In genomic region chr11:65041206-65042035, GRCh38 we compare ENCODE assay signal across 8 cellular contexts. TPM values are rescaled to one million over a fixed set of nuclear protein-coding genes. Genes with fewer than 3 reads are reported as not detected.
A peak's percentile ranks its signal among the peaks of the same experiment; 100 is the strongest.
DNase-seq lines count a peak whose midpoint lies in the region; ATAC-seq and TF ChIP-seq lines count a peak whose summit lies in the region.

Gene SAC3D1 (plus strand): TSS chr11:65041210. CDS start chr11:65041293, 83 bp downstream.

- intact Hi-C loops in testis (cut with DNase I; ENCODE audit: low total_unique reads) = no loop called here

- WGBS in ectodermal cell, 2 experiments = 1% methylated on average over 94 of the region's 94 CpGs
- WGBS in testis, 2 donors = 1 to 7% methylated on average over 6 to 54 of the region's 94 CpGs

- TF ChIP-seq POLR2A in testis (IDR thresholded peaks at IDR 0.05) = no peak

- H3K27ac ChIP-seq in ectodermal cell (ENCODE audit: insufficient read depth, low read depth, low read length, poor library complexity, severe bottlenecking) (peak within 1 kb of the TSS; percentile 88), testis (peak within 1 kb of the TSS; percentile 91 to 93)

- H3K4me1 ChIP-seq in ectodermal cell (ENCODE audit: control insufficient read depth, insufficient read depth, low read length) = no peaks in the 10 kb centered on the region
- H3K4me1 ChIP-seq in testis = peaks cover 3% of the 10 kb centered on the region

- peaks cover 22% of the 10 kb centered on the region for H3K36me3 Mint-ChIP-seq in T-helper 2 cell treated with Interferon-gamma antibody and Interleukin-4, amounts not matched to agents 5 μg/mL and 100 μg/mL, for 36 hours (ENCODE audit: low read depth)

- ATAC-seq in GM21619 (IDR thresholded peaks at IDR 0.05; ENCODE audit: unreplicated experiment) = peak; percentile 39

- H3K4me3 ChIP-seq in ectodermal cell (ENCODE audit: insufficient read depth, low read depth, low read length) (peak within 1 kb of the TSS; percentile 85), testis (peak within 1 kb of the TSS; percentile 78 to 83)

- H3K36me3 ChIP-seq in ectodermal cell (ENCODE audit: control insufficient read depth, insufficient read depth, low read length) = peaks cover 7% of the 10 kb centered on the region
- no peaks in the 10 kb centered on the region for H3K36me3 ChIP-seq in testis (ENCODE audit: low read depth, missing control alignments)

- H3K27me3 Mint-ChIP-seq in T-helper 2 cell treated with Interferon-gamma antibody and Interleukin-4, amounts not matched to agents 5 μg/mL and 100 μg/mL, for 36 hours (ENCODE audit: low read depth) = no peaks in the 10 kb centered on the region

- H3K27me3 ChIP-seq in ectodermal cell (ENCODE audit: control insufficient read depth, insufficient read depth, low read length, poor library complexity, severe bottlenecking) = no peaks in the 10 kb centered on the region
- H3K27me3 ChIP-seq in testis = no peaks in the 10 kb centered on the region

- H3K4me3 Mint-ChIP-seq in T-helper 2 cell treated with Interferon-gamma antibody and Interleukin-4, amounts not matched to agents 5 μg/mL and 100 μg/mL, for 36 hours = peak within 1 kb of the TSS; percentile 93

- DNase-seq in DMS79 (lab: John Stamatoyannopoulos, UW) (peak; percentile 62), DMS79 treated with DMSO at 0.1 percent for 48 hours (lab: John Stamatoyannopoulos, UW) (no peak), HuH-7.5 (ENCODE audit: low spot score) (peak; percentile 58), mesenteric fat pad (ENCODE audit: low spot score) (peak; percentile 92), testis (peak; percentile 53)
- DNase-seq in T-helper 2 cell treated with Interferon-gamma antibody and Interleukin-4, amounts not matched to agents 5 μg/mL and 100 μg/mL, for 36 hours (ENCODE audit: low spot score) = peak; percentile 81

- H3K9me3 Mint-ChIP-seq in T-helper 2 cell treated with Interferon-gamma antibody and Interleukin-4, amounts not matched to agents 5 μg/mL and 100 μg/mL, for 36 hours = no peaks in the 10 kb centered on the region

- no peaks in the 10 kb centered on the region for H3K9me3 ChIP-seq in ectodermal cell (ENCODE audit: control insufficient read depth, low read length)
- H3K9me3 ChIP-seq in testis = no peaks in the 10 kb centered on the region

- H3K27ac Mint-ChIP-seq in T-helper 2 cell treated with Interferon-gamma antibody and Interleukin-4, amounts not matched to agents 5 μg/mL and 100 μg/mL, for 36 hours = peak within 1 kb of the TSS; percentile 95

- no peak for TF ChIP-seq CTCF in testis (IDR thresholded peaks at IDR 0.05)

- peaks cover 15% of the 10 kb centered on the region for H3K4me1 Mint-ChIP-seq in T-helper 2 cell treated with Interferon-gamma antibody and Interleukin-4, amounts not matched to agents 5 μg/mL and 100 μg/mL, for 36 hours (ENCODE audit: low read depth)

RNA-seq across cellular contexts. Expression of gene SAC3D1, which starts in this region (rescaled TPM):
- 10.6 TPM for polyA plus RNA-seq in ectodermal cell (2013, experiment 1 of 4)
- 9.8 TPM for polyA plus RNA-seq in ectodermal cell (2013, experiment 2 of 4)
- polyA plus RNA-seq in ectodermal cell (2013, experiment 3 of 4) = 13.7 TPM
- polyA plus RNA-seq in ectodermal cell (2013, experiment 4 of 4) = 14.5 TPM
- total RNA-seq in mesenteric fat pad (12.3 TPM), testis (10 to 100 TPM; 40.5 to 41.0 TPM)
- polyA plus RNA-seq in testis (ENCODE audit: insufficient read depth, low read depth, low replicate concordance) = 63.5 TPM
